ENCODE assay signal across 1 cellular context in the genomic region with DNA sequence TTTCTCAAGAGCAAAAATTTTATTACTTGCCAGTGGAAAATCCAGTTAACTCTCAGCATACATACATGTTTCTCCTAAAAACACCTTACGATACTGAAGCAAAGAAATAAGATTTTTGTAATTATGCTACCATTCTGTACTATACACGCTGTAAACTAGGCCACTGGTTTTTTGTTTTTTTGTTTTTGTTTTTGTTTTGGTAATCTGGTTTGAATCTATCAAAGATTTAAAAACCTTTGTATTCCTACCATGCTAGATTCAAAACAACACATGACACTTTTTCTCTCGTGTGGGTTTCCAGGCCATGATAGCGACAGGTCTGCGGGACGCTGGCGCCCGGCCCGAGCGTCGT.
TF ChIP-seq lines count a peak whose summit lies in the region.

No MANE protein-coding gene starts in this region.

TF ChIP-seq in SK-N-SH treated with all-trans-retinoic acid at 6 μM for 48 hours, 23 proteins besides CTCF, POLR2A, EP300 and RAD21 (continued from another document):
- TF ChIP-seq, protein P1, sequence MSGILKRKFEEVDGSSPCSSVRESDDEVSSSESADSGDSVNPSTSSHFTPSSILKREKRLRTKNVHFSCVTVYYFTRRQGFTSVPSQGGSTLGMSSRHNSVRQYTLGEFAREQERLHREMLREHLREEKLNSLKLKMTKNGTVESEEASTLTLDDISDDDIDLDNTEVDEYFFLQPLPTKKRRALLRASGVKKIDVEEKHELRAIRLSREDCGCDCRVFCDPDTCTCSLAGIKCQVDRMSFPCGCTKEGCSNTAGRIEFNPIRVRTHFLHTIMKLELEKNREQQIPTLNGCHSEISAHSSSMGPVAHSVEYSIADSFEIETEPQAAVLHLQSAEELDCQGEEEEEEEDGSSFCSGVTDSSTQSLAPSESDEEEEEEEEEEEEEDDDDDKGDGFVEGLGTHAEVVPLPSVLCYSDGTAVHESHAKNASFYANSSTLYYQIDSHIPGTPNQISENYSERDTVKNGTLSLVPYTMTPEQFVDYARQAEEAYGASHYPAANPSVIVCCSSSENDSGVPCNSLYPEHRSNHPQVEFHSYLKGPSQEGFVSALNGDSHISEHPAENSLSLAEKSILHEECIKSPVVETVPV (CRISPR knock-in tag; IDR thresholded peaks at IDR 0.05), result no peak
- TF ChIP-seq ARNTL (CRISPR knock-in tag; IDR thresholded peaks at IDR 0.05; ENCODE audit: borderline replicate concordance, low read depth) (no peak), GLIS3 (CRISPR knock-in tag; IDR thresholded peaks at IDR 0.05) (no peak), ZNF70 (CRISPR knock-in tag; IDR thresholded peaks at IDR 0.05) (no peak), TSHZ2 (CRISPR knock-in tag; IDR thresholded peaks at IDR 0.05) (no peak), CSDC2 (CRISPR knock-in tag; IDR thresholded peaks at IDR 0.05) (no peak), ZFP3 (CRISPR knock-in tag; IDR thresholded peaks at IDR 0.05) (no peak)
- TF ChIP-seq, protein P2, sequence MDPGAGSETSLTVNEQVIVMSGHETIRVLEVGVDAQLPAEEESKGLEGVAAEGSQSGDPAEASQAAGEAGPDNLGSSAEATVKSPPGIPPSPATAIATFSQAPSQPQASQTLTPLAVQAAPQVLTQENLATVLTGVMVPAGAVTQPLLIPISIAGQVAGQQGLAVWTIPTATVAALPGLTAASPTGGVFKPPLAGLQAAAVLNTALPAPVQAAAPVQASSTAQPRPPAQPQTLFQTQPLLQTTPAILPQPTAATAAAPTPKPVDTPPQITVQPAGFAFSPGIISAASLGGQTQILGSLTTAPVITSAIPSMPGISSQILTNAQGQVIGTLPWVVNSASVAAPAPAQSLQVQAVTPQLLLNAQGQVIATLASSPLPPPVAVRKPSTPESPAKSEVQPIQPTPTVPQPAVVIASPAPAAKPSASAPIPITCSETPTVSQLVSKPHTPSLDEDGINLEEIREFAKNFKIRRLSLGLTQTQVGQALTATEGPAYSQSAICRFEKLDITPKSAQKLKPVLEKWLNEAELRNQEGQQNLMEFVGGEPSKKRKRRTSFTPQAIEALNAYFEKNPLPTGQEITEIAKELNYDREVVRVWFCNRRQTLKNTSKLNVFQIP (CRISPR knock-in tag; IDR thresholded peaks at IDR 0.05; ENCODE audit: borderline replicate concordance, low read depth), result no peak
